ENCODE assay signal across 34 cellular contexts in the genomic region with DNA sequence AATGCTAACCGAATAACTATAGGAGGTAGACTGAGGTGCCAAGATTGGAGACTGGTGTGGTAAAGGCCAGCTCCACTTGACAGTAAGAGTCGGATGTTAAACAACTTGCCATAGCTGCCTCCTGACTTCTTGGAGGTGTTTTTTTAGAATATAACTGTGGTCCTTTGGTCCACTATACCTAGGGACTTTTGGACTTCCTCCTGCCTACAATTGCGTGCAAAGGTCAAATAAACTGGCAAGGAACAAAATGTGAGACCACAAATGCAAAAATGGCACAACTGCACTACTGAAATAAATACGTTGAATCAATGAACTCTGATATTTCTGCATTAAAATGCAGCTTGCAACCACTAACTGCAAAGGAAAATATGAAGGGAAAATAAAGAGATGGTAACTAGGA.
DNase-seq lines count a peak whose midpoint lies in the region; ATAC-seq, FAIRE-seq and TF ChIP-seq lines count a peak whose summit lies in the region.
"Had no signal": no experiment of that assay in that cellular context is flagged by ENCODE, and none has a peak within 500 bp of the region (broad histone marks: within the 10 kb centered on the region; RNA-seq: fewer than 3 reads in every experiment).

No MANE protein-coding gene starts in this region.

- peaks cover 28% of the 10 kb centered on the region for H3K4me1 Mint-ChIP-seq in GM23338
- H3K4me1 Mint-ChIP-seq: B cell; CD14-positive monocyte; CD4-positive, alpha-beta memory T cell; CD4-positive, CD25-positive, alpha-beta regulatory T cell; CD8-positive, alpha-beta memory T cell had no signal

- CTCF ChIA-PET in HepG2 (lab: Yijun Ruan, JAX; ENCODE audit: low intra/inter-chr PET ratio, low total read pairs), result no interaction called here

- H3K9me2 ChIP-seq in GM23338 (ENCODE audit: insufficient read depth) (no peaks in the 10 kb centered on the region), Karpas-422 (replicated peaks; ENCODE audit: insufficient read depth, low read length) (no peaks in the 10 kb centered on the region)

- 0 out of 2 replicates have a peak overlapping the region, but pooled peaks have one; percentile 1 for H3K27ac Mint-ChIP-seq in GM23338
- H3K27ac Mint-ChIP-seq: B cell; CD14-positive monocyte; CD4-positive, alpha-beta memory T cell; CD4-positive, alpha-beta T cell; CD4-positive, CD25-positive, alpha-beta regulatory T cell; CD8-positive, alpha-beta memory T cell; CD8-positive, alpha-beta T cell had no signal

- no peak overlapping the region for H3K9ac ChIP-seq in liver (ENCODE audit: low read depth in 1 of 2, low read length in 2 of 2)
- no peak overlapping the region for H3K9ac ChIP-seq in HepG2 (ENCODE audit: insufficient read depth, low read depth, low read length)
- no peak overlapping the region for H3K9ac ChIP-seq in Karpas-422 (ENCODE audit: low read length)
- H3K9ac ChIP-seq: BLaER1; BLaER1 treated with 17β-estradiol and CSF1 and Interleukin-3, amounts not matched to agents 10 nM and 100 nM had no signal

- POLR2A ChIA-PET in HepG2 (lab: Yijun Ruan, JAX), result no interaction called here

- H3K4me3 ChIP-seq in liver (ENCODE audit: low read depth in 1 of 3, low read length in 3 of 3), result no peak overlapping the region
- H3K4me3 ChIP-seq in HepG2 (replicated peaks in 1 of 3; ENCODE audit: insufficient read depth in 1 of 3, low read depth in 2 of 3, low read length in 3 of 3), result no peak overlapping the region
- no peak overlapping the region for H3K4me3 ChIP-seq in GM23338
- H3K4me3 ChIP-seq in Karpas-422 (ENCODE audit: low read length), result no peak overlapping the region
- H3K4me3 ChIP-seq: A549; BLaER1; BLaER1 treated with 17β-estradiol and CSF1 and Interleukin-3, amounts not matched to agents 10 nM and 100 nM had no signal

- H3K27me3 Mint-ChIP-seq in GM23338 (ENCODE audit: insufficient read depth, low read depth, poor library complexity), result no peaks in the 10 kb centered on the region
- H3K27me3 Mint-ChIP-seq: B cell; CD4-positive, alpha-beta memory T cell; CD4-positive, alpha-beta T cell; CD4-positive, CD25-positive, alpha-beta regulatory T cell; CD8-positive, alpha-beta memory T cell had no signal

- H3K36me3 ChIP-seq in liver (ENCODE audit: control insufficient read depth in 4 of 4, insufficient read depth in 3 of 4, low read depth in 1 of 4, low read length in 3 of 4), result no peaks in the 10 kb centered on the region
- H3K36me3 ChIP-seq in HepG2 (replicated peaks in 1 of 2; ENCODE audit: control insufficient read depth in 1 of 2, insufficient read depth in 2 of 2, low read length in 2 of 2), result no peaks in the 10 kb centered on the region
- H3K36me3 ChIP-seq in GM23338 (ENCODE audit: insufficient read depth), result no peaks in the 10 kb centered on the region
- H3K36me3 ChIP-seq in Karpas-422 (ENCODE audit: insufficient read depth, low read length), result no peaks in the 10 kb centered on the region
- H3K36me3 ChIP-seq: BE2C; BLaER1; BLaER1 treated with 17β-estradiol and CSF1 and Interleukin-3, amounts not matched to agents 10 nM and 100 nM had no signal

- no peaks in the 10 kb centered on the region for H3K9me3 ChIP-seq in liver (ENCODE audit: control insufficient read depth in 4 of 4, low read length in 3 of 4)
- H3K9me3 ChIP-seq in HepG2 (ENCODE audit: low read length), result no peaks in the 10 kb centered on the region
- peaks cover 3% of the 10 kb centered on the region; the same call in 1 of the 2 replicates for H3K9me3 ChIP-seq in Karpas-422 (ENCODE audit: low read length)
- H3K9me3 ChIP-seq: A549; BE2C; BLaER1; BLaER1 treated with 17β-estradiol and CSF1 and Interleukin-3, amounts not matched to agents 10 nM and 100 nM; Caco-2 had no signal

- no peaks in the 10 kb centered on the region for H3K9me3 Mint-ChIP-seq in GM23338

- BruUV-seq in HepG2 (replicated peaks; lab: Mats Ljungman, UMichigan), result no TSS peak

- intact Hi-C loops in HepG2 (cut with micrococcal nuclease; ENCODE audit: unreplicated experiment), result no loop called here

- no peak overlapping the region for H2AFZ ChIP-seq in HepG2 (ENCODE audit: low read length)
- H2AFZ ChIP-seq in GM23338, result no peak overlapping the region
- H2AFZ ChIP-seq in Karpas-422 (ENCODE audit: low read length), result no peak overlapping the region

- no peak overlapping the region for H3K4me3 Mint-ChIP-seq in GM23338
- H3K4me3 Mint-ChIP-seq: B cell; CD14-positive monocyte; CD4-positive, alpha-beta memory T cell; CD4-positive, alpha-beta T cell; CD4-positive, CD25-positive, alpha-beta regulatory T cell; CD8-positive, alpha-beta memory T cell; CD8-positive, alpha-beta T cell had no signal

- H3K4me1 ChIP-seq in liver (ENCODE audit: control insufficient read depth in 4 of 4, insufficient read depth in 4 of 4, low read length in 3 of 4) (peaks cover 0 to 7% (median 2%) of the 10 kb centered on the region in 4 donors), HepG2 (ENCODE audit: insufficient read depth, low read length) (no peaks in the 10 kb centered on the region), GM23338 (ENCODE audit: insufficient read depth) (peaks cover 7% of the 10 kb centered on the region), Karpas-422 (ENCODE audit: low read length) (no peaks in the 10 kb centered on the region)
- H3K4me1 ChIP-seq: A549; BE2C; BLaER1; BLaER1 treated with 17β-estradiol and CSF1 and Interleukin-3, amounts not matched to agents 10 nM and 100 nM; Caco-2 had no signal

- H3K27ac ChIP-seq in liver (ENCODE audit: low read depth in 1 of 2, low read length in 2 of 2), result no peak overlapping the region
- no peak overlapping the region for H3K27ac ChIP-seq in HepG2 (ENCODE audit: extremely low read length, insufficient read depth, low read length)
- H3K27ac ChIP-seq in GM23338 (ENCODE audit: low read depth), result no peak overlapping the region
- H3K27ac ChIP-seq in Karpas-422 (ENCODE audit: low read length), result no peak overlapping the region
- H3K27ac ChIP-seq: 22Rv1; A549; BLaER1; BLaER1 treated with 17β-estradiol and CSF1 and Interleukin-3, amounts not matched to agents 10 nM and 100 nM; C4-2B had no signal

- TF ChIP-seq POLR2A in HepG2 (IDR thresholded peaks at IDR 0.05; ENCODE audit: insufficient read depth in 1 of 2, low read depth in 2 of 2, low read length in 2 of 2), result no peak

- H4K20me1 ChIP-seq in HepG2 (ENCODE audit: insufficient read depth, low read length) (no peaks in the 10 kb centered on the region), GM23338 (replicated peaks; ENCODE audit: insufficient read depth) (no peaks in the 10 kb centered on the region), Karpas-422 (ENCODE audit: insufficient read depth, low read depth, low read length) (no peaks in the 10 kb centered on the region)
- H4K20me1 ChIP-seq: BLaER1; BLaER1 treated with 17β-estradiol and CSF1 and Interleukin-3, amounts not matched to agents 10 nM and 100 nM had no signal

- no peaks in the 10 kb centered on the region for H3K36me3 Mint-ChIP-seq in GM23338 (ENCODE audit: low read depth)
- H3K36me3 Mint-ChIP-seq: CD14-positive monocyte; CD4-positive, alpha-beta memory T cell; CD4-positive, CD25-positive, alpha-beta regulatory T cell; CD8-positive, alpha-beta memory T cell; CD8-positive, alpha-beta T cell had no signal

- TF ChIP-seq CTCF in liver (IDR thresholded peaks at IDR 0.05; ENCODE audit: low read depth, low read length, missing input control) (no peak), HepG2 (CRISPR knock-in tag; IDR thresholded peaks at IDR 0.05) (no peak), GM23338 (conservative IDR thresholded peaks at IDR 0.05; ENCODE audit: low read depth in 2 of 2) (no peak)

- ATAC-seq in HepG2, result no peak
- ATAC-seq in GM23338, result no peak
- ATAC-seq in left lobe of liver, result peak; percentile 48
- ATAC-seq: A549; CD8-positive, alpha-beta T cell had no signal

- H3F3A ChIP-seq in GM23338 (replicated peaks; ENCODE audit: low read depth), result no peaks in the 10 kb centered on the region

- no peaks in the 10 kb centered on the region for H3K27me3 ChIP-seq in liver (ENCODE audit: control insufficient read depth in 4 of 4, insufficient read depth in 4 of 4, low read length in 3 of 4)
- no peaks in the 10 kb centered on the region for H3K27me3 ChIP-seq in HepG2 (ENCODE audit: control insufficient read depth in 1 of 2, insufficient read depth in 2 of 2, low read length in 2 of 2)
- H3K27me3 ChIP-seq in GM23338 (ENCODE audit: insufficient read depth), result no peaks in the 10 kb centered on the region
- H3K27me3 ChIP-seq in Karpas-422 (ENCODE audit: low read length), result 0 out of 2 replicates have a peak, but pooled peaks cover 2% of the 10 kb centered on the region
- H3K27me3 ChIP-seq: BE2C; BLaER1; BLaER1 treated with 17β-estradiol and CSF1 and Interleukin-3, amounts not matched to agents 10 nM and 100 nM had no signal

- WGBS in liver, result 54% methylated on average over 4 of the region's 4 CpGs
- 3% methylated on average over 4 of the region's 4 CpGs for WGBS in HepG2 (ENCODE audit: low lambda C conversion rate)

- in situ Hi-C loops in HepG2 (cut with HindIII; ENCODE audit: extremely low pct_ligation_motif_present, low pct_unique_long_range_greater_than_20kb), result no loop called here

- H3K4me2 ChIP-seq in HepG2 (ENCODE audit: low read depth, low read length) (no peak overlapping the region), GM23338 (no peak overlapping the region), Karpas-422 (ENCODE audit: low read depth, low read length, poor library complexity, severe bottlenecking) (no peak overlapping the region)
- H3K4me2 ChIP-seq: A549; BLaER1; BLaER1 treated with 17β-estradiol and CSF1 and Interleukin-3, amounts not matched to agents 10 nM and 100 nM had no signal

- no peak for TF ChIP-seq RAD21 in liver (IDR thresholded peaks at IDR 0.05)
- no peak for TF ChIP-seq RAD21 in HepG2 (CRISPR knock-in tag; IDR thresholded peaks at IDR 0.05)

- FAIRE-seq in HepG2 (lab: Jason Lieb, UNC), result no peak
- FAIRE-seq: A204.1, A549, D721Med had no signal

- TF ChIP-seq EP300 in HepG2 (IDR thresholded peaks at IDR 0.05; ENCODE audit: low read depth in 2 of 2, low read length in 2 of 2), result no peak
- no peak for TF ChIP-seq EP300 in HepG2 (CRISPR knock-in tag; IDR thresholded peaks at IDR 0.05; ENCODE audit: borderline replicate concordance)

- no peak for DNase-seq in HepG2 (ENCODE audit: low spot score)
- DNase-seq in GM23338 (ENCODE audit: low spot score), result no peak
- no peak for DNase-seq in left lobe of liver (ENCODE audit: low spot score)
- DNase-seq in Karpas-422, result no peak
- DNase-seq in COR-L47 (lab: John Stamatoyannopoulos, UW), result no peak
- DNase-seq: 8988T; ACHN; AML-193; BE2C; C1 segment of cervical spinal cord; Caco-2; Calu3; CD4-positive, alpha-beta memory T cell; CD4-positive, alpha-beta T cell; CD4-positive, CD25-positive, alpha-beta regulatory T cell; CD8-positive, alpha-beta memory T cell; CD8-positive, alpha-beta T cell; DMS 273 treated with DMSO at 0.1 percent for 48 hours; DMS153; DMS53; DMS79; DMS79 treated with DMSO at 0.1 percent for 48 hours; DND-41; EL had no signal

- H3K79me2 ChIP-seq in HepG2 (ENCODE audit: insufficient read depth, low read length), result no peaks in the 10 kb centered on the region
- H3K79me2 ChIP-seq in GM23338 (replicated peaks; ENCODE audit: insufficient read depth), result no peaks in the 10 kb centered on the region
- no peaks in the 10 kb centered on the region for H3K79me2 ChIP-seq in Karpas-422 (ENCODE audit: low read length)

TF ChIP-seq in liver, 16 proteins besides CTCF, POLR2A, EP300 and RAD21 (continues in another document):
- peak; percentile 83 to 87 for TF ChIP-seq HNF4A (conservative IDR thresholded peaks at IDR 0.05)

TF ChIP-seq in GM23338, 12 proteins besides CTCF, POLR2A, EP300 and RAD21:
- TF ChIP-seq EZH2 (IDR thresholded peaks at IDR 0.05; ENCODE audit: low read depth, unreplicated experiment), result no peak
- TF ChIP-seq STAT1 (IDR thresholded peaks at IDR 0.05; ENCODE audit: unreplicated experiment), result no peak
